20 cellular contexts compared by ENCODE assay signal in the genomic region with DNA sequence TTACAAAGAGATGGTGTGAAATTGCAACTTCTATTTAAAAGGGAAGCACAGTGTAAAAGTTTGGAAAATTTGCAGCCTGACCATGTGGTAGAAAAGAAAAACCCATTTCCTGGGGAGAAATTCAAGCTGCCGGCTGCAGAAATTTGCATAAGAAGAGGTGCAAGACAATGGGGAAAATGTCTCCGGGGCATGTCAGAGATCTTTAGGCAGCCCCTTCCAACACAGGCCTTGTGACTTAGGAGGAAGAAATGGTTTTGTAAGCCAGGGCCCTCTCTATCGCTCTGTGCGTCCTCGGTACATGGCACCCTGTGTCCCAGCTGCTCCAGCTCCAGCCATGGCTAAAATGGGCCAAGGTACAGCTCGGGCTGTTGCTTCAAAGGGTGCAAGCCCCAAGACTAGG. TPM values are rescaled to one million over a fixed set of nuclear protein-coding genes. Genes with fewer than 3 reads are reported as not detected.
A peak's percentile ranks its signal among the peaks of the same experiment; 100 is the strongest.
DNase-seq lines count a peak whose midpoint lies in the region; ATAC-seq and TF ChIP-seq lines count a peak whose summit lies in the region.
"Had no signal": no experiment of that assay in that cellular context is flagged by ENCODE, and none has a peak within 500 bp of the region (broad histone marks: within the 10 kb centered on the region; RNA-seq: fewer than 3 reads in every experiment).

No MANE protein-coding gene starts in this region.

- H3K4me1 ChIP-seq in HUES48 (ENCODE audit: control insufficient read depth, insufficient read depth, low read length) (peaks cover 52% of the 10 kb centered on the region), iPS DF 6.9 (ENCODE audit: control insufficient read depth, insufficient read depth, low read length) (peaks cover 3% of the 10 kb centered on the region; the same call in 1 of the 2 replicates), esophagus muscularis mucosa (no peaks in the 10 kb centered on the region)
- H3K4me1 ChIP-seq: BLaER1 had no signal

- H3K9me3 ChIP-seq in HUES48 (ENCODE audit: control insufficient read depth, insufficient read depth, low read length) (no peaks in the 10 kb centered on the region), iPS DF 6.9 (ENCODE audit: control insufficient read depth, insufficient read depth, low read length) (no peaks in the 10 kb centered on the region), esophagus muscularis mucosa (no peaks in the 10 kb centered on the region)
- H3K9me3 ChIP-seq: A549 had no signal

- no CpG with 5 or more reads among the region's 6 CpGs for WGBS in iPS DF 6.9 (ENCODE audit: insufficient coverage, insufficient read length)
- WGBS in esophagus muscularis mucosa: 100% methylated on average over 2 of the region's 6 CpGs

- H3K27me3 ChIP-seq in HUES48 (ENCODE audit: control insufficient read depth, insufficient read depth, low read length): no peaks in the 10 kb centered on the region
- H3K27me3 ChIP-seq in iPS DF 6.9 (ENCODE audit: control insufficient read depth, insufficient read depth, low read length): no peaks in the 10 kb centered on the region
- H3K27me3 ChIP-seq in esophagus muscularis mucosa: no peaks in the 10 kb centered on the region
- H3K27me3 ChIP-seq: BLaER1 had no signal

- POLR2A ChIA-PET in WTC11 (lab: Charles Lee): no interaction called here

- peaks cover 21% of the 10 kb centered on the region for H3K36me3 Mint-ChIP-seq in WTC11
- H3K36me3 Mint-ChIP-seq in T-helper 2 cell treated with Interferon-gamma antibody and Interleukin-4, amounts not matched to agents 5 μg/mL and 100 μg/mL, for 36 hours (ENCODE audit: low read depth): no peaks in the 10 kb centered on the region

- ATAC-seq in WTC11: peak; percentile 90
- ATAC-seq in GM19395 (IDR thresholded peaks at IDR 0.05; ENCODE audit: unreplicated experiment): no peak
- ATAC-seq: A549, GM12878, K562 had no signal

- CTCF ChIA-PET in WTC11 (lab: Charles Lee): interaction anchor here (1.0 to 1.8 kb wide), 2 partner anchors 74 to 201 kb away, joined by 3 to 8 read pairs; partner anchors contain the start of gene STBD1

- TF ChIP-seq CTCF in WTC11 (IDR thresholded peaks at IDR 0.05): no peak
- no peak for TF ChIP-seq CTCF in esophagus muscularis mucosa (IDR thresholded peaks at IDR 0.05)

- H3K27ac Mint-ChIP-seq in WTC11: peak overlapping the region; percentile 93
- no peak overlapping the region for H3K27ac Mint-ChIP-seq in T-helper 2 cell treated with Interferon-gamma antibody and Interleukin-4, amounts not matched to agents 5 μg/mL and 100 μg/mL, for 36 hours

- intact Hi-C loops in esophagus muscularis mucosa (cut with DNase I): no loop called here

- H3K27me3 Mint-ChIP-seq in WTC11 (ENCODE audit: low read depth): no peaks in the 10 kb centered on the region
- peaks cover 17% of the 10 kb centered on the region for H3K27me3 Mint-ChIP-seq in T-helper 2 cell treated with Interferon-gamma antibody and Interleukin-4, amounts not matched to agents 5 μg/mL and 100 μg/mL, for 36 hours (ENCODE audit: low read depth)

- no peak overlapping the region for H3K4me3 Mint-ChIP-seq in WTC11
- H3K4me3 Mint-ChIP-seq in T-helper 2 cell treated with Interferon-gamma antibody and Interleukin-4, amounts not matched to agents 5 μg/mL and 100 μg/mL, for 36 hours: no peak overlapping the region
- H3K4me3 Mint-ChIP-seq: CD14-positive monocyte; CD4-positive, alpha-beta memory T cell had no signal

- peaks cover 64% of the 10 kb centered on the region for H3K4me1 Mint-ChIP-seq in WTC11
- H3K4me1 Mint-ChIP-seq in T-helper 2 cell treated with Interferon-gamma antibody and Interleukin-4, amounts not matched to agents 5 μg/mL and 100 μg/mL, for 36 hours (ENCODE audit: low read depth): no peaks in the 10 kb centered on the region
- H3K4me1 Mint-ChIP-seq: CD4-positive, alpha-beta memory T cell had no signal

- H3K9me3 Mint-ChIP-seq in WTC11: peaks cover 18% of the 10 kb centered on the region
- no peaks in the 10 kb centered on the region for H3K9me3 Mint-ChIP-seq in T-helper 2 cell treated with Interferon-gamma antibody and Interleukin-4, amounts not matched to agents 5 μg/mL and 100 μg/mL, for 36 hours

- TF ChIP-seq POLR2A in esophagus muscularis mucosa (IDR thresholded peaks at IDR 0.05; ENCODE audit: low read depth): no peak

- H3K9ac ChIP-seq in HUES48 (ENCODE audit: low read depth, low read length): peak overlapping the region; percentile 35; the same call in 1 of the 2 replicates
- H3K9ac ChIP-seq: BLaER1 had no signal

- H3K4me3 ChIP-seq in HUES48 (ENCODE audit: low read depth, low read length): no peak overlapping the region
- no peak overlapping the region for H3K4me3 ChIP-seq in iPS DF 6.9 (ENCODE audit: low read length)
- H3K4me3 ChIP-seq in esophagus muscularis mucosa: no peak overlapping the region
- H3K4me3 ChIP-seq: A549, BLaER1, GM12878, K562 had no signal

- H3K36me3 ChIP-seq in HUES48 (ENCODE audit: control insufficient read depth, insufficient read depth, low read length) (no peaks in the 10 kb centered on the region), iPS DF 6.9 (ENCODE audit: control insufficient read depth, insufficient read depth, low read length) (no peaks in the 10 kb centered on the region), esophagus muscularis mucosa (no peaks in the 10 kb centered on the region)
- H3K36me3 ChIP-seq: BLaER1 had no signal

- H3K27ac ChIP-seq in HUES48 (ENCODE audit: low read depth, low read length) (peak overlapping the region; percentile 79), iPS DF 6.9 (ENCODE audit: low read length) (no peak overlapping the region), esophagus muscularis mucosa (replicated peaks in 1 of 4) (no peak overlapping the region)
- H3K27ac ChIP-seq: 22Rv1, A549, BLaER1 had no signal

- DNase-seq in ELF-1 (ENCODE audit: low read depth, low spot score) (peak; percentile 72), WTC11 (ENCODE audit: low spot score) (peak; percentile 28), iPS DF 6.9 (ENCODE audit: low read depth, low spot score) (peak; percentile 45), COLO668 (lab: John Stamatoyannopoulos, UW; ENCODE audit: unreplicated experiment) (no peak), esophagus muscularis mucosa (ENCODE audit: extremely low spot score) (no peak)
- no peak for DNase-seq in T-helper 2 cell treated with Interferon-gamma antibody and Interleukin-4, amounts not matched to agents 5 μg/mL and 100 μg/mL, for 36 hours (ENCODE audit: low spot score)
- DNase-seq: AML-193; Calu3; CD4-positive, alpha-beta memory T cell; DMS79 treated with DMSO at 0.1 percent for 48 hours; IMR-90 had no signal

- TF ChIP-seq EP300 in esophagus muscularis mucosa (IDR thresholded peaks at IDR 0.05): no peak

TF ChIP-seq in WTC11, 78 proteins besides CTCF, POLR2A, EP300 and RAD21 (continues in another document):
- TF ChIP-seq NR1H2 (CRISPR knock-in tag; IDR thresholded peaks at IDR 0.05) (no peak), FOXP1 (CRISPR knock-in tag; IDR thresholded peaks at IDR 0.05; ENCODE audit: borderline replicate concordance) (no peak), ZNF423 (CRISPR knock-in tag; IDR thresholded peaks at IDR 0.05) (no peak), PRRX2 (CRISPR knock-in tag; IDR thresholded peaks at IDR 0.05) (no peak), HMGXB4 (CRISPR knock-in tag; IDR thresholded peaks at IDR 0.05) (no peak), FOXK1 (CRISPR knock-in tag; IDR thresholded peaks at IDR 0.05) (no peak), RELA (CRISPR knock-in tag; IDR thresholded peaks at IDR 0.05; ENCODE audit: borderline replicate concordance) (no peak)
- TF ChIP-seq, protein P1, sequence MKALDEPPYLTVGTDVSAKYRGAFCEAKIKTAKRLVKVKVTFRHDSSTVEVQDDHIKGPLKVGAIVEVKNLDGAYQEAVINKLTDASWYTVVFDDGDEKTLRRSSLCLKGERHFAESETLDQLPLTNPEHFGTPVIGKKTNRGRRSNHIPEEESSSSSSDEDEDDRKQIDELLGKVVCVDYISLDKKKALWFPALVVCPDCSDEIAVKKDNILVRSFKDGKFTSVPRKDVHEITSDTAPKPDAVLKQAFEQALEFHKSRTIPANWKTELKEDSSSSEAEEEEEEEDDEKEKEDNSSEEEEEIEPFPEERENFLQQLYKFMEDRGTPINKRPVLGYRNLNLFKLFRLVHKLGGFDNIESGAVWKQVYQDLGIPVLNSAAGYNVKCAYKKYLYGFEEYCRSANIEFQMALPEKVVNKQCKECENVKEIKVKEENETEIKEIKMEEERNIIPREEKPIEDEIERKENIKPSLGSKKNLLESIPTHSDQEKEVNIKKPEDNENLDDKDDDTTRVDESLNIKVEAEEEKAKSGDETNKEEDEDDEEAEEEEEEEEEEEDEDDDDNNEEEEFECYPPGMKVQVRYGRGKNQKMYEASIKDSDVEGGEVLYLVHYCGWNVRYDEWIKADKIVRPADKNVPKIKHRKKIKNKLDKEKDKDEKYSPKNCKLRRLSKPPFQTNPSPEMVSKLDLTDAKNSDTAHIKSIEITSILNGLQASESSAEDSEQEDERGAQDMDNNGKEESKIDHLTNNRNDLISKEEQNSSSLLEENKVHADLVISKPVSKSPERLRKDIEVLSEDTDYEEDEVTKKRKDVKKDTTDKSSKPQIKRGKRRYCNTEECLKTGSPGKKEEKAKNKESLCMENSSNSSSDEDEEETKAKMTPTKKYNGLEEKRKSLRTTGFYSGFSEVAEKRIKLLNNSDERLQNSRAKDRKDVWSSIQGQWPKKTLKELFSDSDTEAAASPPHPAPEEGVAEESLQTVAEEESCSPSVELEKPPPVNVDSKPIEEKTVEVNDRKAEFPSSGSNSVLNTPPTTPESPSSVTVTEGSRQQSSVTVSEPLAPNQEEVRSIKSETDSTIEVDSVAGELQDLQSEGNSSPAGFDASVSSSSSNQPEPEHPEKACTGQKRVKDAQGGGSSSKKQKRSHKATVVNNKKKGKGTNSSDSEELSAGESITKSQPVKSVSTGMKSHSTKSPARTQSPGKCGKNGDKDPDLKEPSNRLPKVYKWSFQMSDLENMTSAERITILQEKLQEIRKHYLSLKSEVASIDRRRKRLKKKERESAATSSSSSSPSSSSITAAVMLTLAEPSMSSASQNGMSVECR (CRISPR knock-in tag; IDR thresholded peaks at IDR 0.05; ENCODE audit: borderline replicate concordance): no peak

RNA-seq across cellular contexts. Expression of gene CCDC158, which starts 40.4 kb away (rescaled TPM):
- total RNA-seq in WTC11 (2021): 0.05 to 0.15 TPM (median 0.07 TPM) in 3 replicates
- total RNA-seq in esophagus muscularis mucosa: 1 to 10 TPM in 3 of 4 donors, under 1 TPM in 1; 0.66 to 1.8 (median 1.3) TPM
- total RNA-seq: Calu3; CD4-positive, alpha-beta memory T cell; G401; GM12878; IMR-90; K562 had no signal

RNA-seq across cellular contexts. Expression of gene SHROOM3, which starts 54.5 kb away (rescaled TPM):
- total RNA-seq in WTC11 (2021) (52.2 to 71.9 TPM (median 52.6 TPM) in 3 replicates), esophagus muscularis mucosa (100 to 1,000 TPM in 2 of 4 donors, 10 to 100 TPM in 2; 44.4 to 101 (median 88.5) TPM)
- total RNA-seq: CD4-positive, alpha-beta memory T cell had no signal

Comparison
In these comparisons a context has a peak if more than half of its experiments do, and no peak if none do; other contexts are left out.
1. DNase-seq: peak in ELF-1 (single experiment), WTC11 (single experiment) and iPS DF 6.9 (single experiment); none in T-helper 2 cell treated with Interferon-gamma antibody and Interleukin-4, amounts not matched to agents 5 μg/mL and 100 μg/mL, for 36 hours (single experiment), COLO668 (single experiment) and esophagus muscularis mucosa (single experiment).